ENCODE assay signal across 9 cellular contexts in the genomic region with DNA sequence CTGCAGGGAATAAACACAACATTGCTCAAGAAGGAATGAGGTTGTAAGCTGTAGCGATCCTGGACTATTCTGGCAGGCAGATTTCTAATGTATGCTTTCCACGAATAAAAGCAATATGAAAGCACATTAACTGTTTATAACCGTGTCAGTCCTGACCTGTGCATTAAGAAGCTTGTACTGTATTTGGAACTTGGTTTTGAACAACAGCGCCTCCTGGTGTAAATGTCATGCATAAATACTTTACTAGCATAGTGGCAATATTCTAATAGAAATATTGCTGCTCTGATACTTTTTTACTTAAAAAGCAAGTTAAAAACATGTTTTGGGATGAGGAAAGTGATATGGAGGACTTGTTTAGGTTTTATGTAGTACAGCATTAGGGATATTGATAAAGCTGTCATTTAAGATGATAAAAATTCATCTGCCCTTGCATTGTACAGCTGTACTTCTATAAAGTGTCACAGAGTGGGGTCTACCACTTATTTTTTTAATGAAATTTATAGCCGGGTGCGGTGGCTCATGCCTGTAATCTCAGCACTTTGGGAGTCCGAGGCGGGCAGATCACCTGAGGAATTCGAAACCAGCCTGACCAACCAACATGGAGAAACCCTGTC.
DNase-seq lines count a peak whose midpoint lies in the region; ATAC-seq and TF ChIP-seq lines count a peak whose summit lies in the region.
"Had no signal": no experiment of that assay in that cellular context is flagged by ENCODE, and none has a peak within 500 bp of the region (broad histone marks: within the 10 kb centered on the region; RNA-seq: fewer than 3 reads in every experiment).

No MANE protein-coding gene starts in this region.

- peak in 7 of 10 experiments; percentile 3 to 26 (median 16) for DNase-seq in CD4-positive, alpha-beta T cell
- DNase-seq in GM19238 (ENCODE audit: insufficient read length, low spot score): peak; percentile 15
- peak; percentile 57 for DNase-seq in NCI-H2227 (lab: John Stamatoyannopoulos, UW; ENCODE audit: unreplicated experiment)
- DNase-seq in activated CD4-positive, alpha-beta T cell treated with anti-CD3 and anti-CD28 coated beads for 48 hours: peak; percentile 40
- DNase-seq in fibroblast of peridontal ligament (ENCODE audit: extremely low read depth): peak; percentile 89

- H3K4me1 ChIP-seq in neutrophil (ENCODE audit: control insufficient read depth in 1 of 2, insufficient read depth in 1 of 2, low read depth in 1 of 2, low read length in 1 of 2): no peaks in the 10 kb centered on the region

- TF ChIP-seq CTCF in CD4-positive, alpha-beta T cell (IDR thresholded peaks at IDR 0.05): peak; percentile 88
- peak; percentile 57 for TF ChIP-seq CTCF in neutrophil (IDR thresholded peaks at IDR 0.05)

- H3K27me3 ChIP-seq in CD4-positive, alpha-beta T cell (ENCODE audit: control insufficient read depth, insufficient read depth, low read length): no peaks in the 10 kb centered on the region
- H3K27me3 ChIP-seq in neutrophil: no peaks in the 10 kb centered on the region

- CTCF ChIA-PET in CD4-positive, alpha-beta T cell (lab: Charles Lee): interaction anchor here (0.6 to 2.0 kb wide), 14 partner anchors 8 to 230 kb away, joined by 3 to 23 read pairs (median 4); a partner anchor contains a TSS

- no peaks in the 10 kb centered on the region for H3K36me3 Mint-ChIP-seq in CD4-positive, alpha-beta T cell (ENCODE audit: low read depth)

- peaks cover 2% of the 10 kb centered on the region for H3K36me3 ChIP-seq in neutrophil

- no peaks in the 10 kb centered on the region for H3K9me3 ChIP-seq in CD4-positive, alpha-beta T cell (ENCODE audit: control insufficient read depth, low read length)
- no peaks in the 10 kb centered on the region for H3K9me3 ChIP-seq in neutrophil

- intact Hi-C loops in CD4-positive, alpha-beta T cell (cut with DNase I, micrococcal nuclease): loop anchor here (1.0 to 2.0 kb wide), 3 partner anchors 81 to 139 kb away; a partner anchor contains a TSS

- no peak overlapping the region for H3K4me3 ChIP-seq in neutrophil (ENCODE audit: low read depth in 1 of 2, low read length in 1 of 2)

- no peak overlapping the region for H3K4me3 Mint-ChIP-seq in CD4-positive, alpha-beta T cell
- H3K4me3 Mint-ChIP-seq: T-helper 1 cell treated with Interleukin-12 subunit alpha and Interleukin-12 subunit beta and Interleukin-4 antibody, amounts not matched to agents 30 μg/mL and 1 μg/mL, for 36 hours had no signal

- peaks cover 5% of the 10 kb centered on the region for H3K4me1 Mint-ChIP-seq in CD4-positive, alpha-beta T cell (ENCODE audit: low read depth)

- H3K27ac Mint-ChIP-seq in CD4-positive, alpha-beta T cell: no peak overlapping the region
- H3K27ac Mint-ChIP-seq: T-helper 1 cell treated with Interleukin-12 subunit alpha and Interleukin-12 subunit beta and Interleukin-4 antibody, amounts not matched to agents 30 μg/mL and 1 μg/mL, for 36 hours had no signal

- POLR2A ChIA-PET in CD4-positive, alpha-beta T cell (lab: Charles Lee): interaction anchor here (1.1 to 1.8 kb wide), 3 partner anchors 22 to 138 kb away, joined by 3 to 10 read pairs (median 5); a partner anchor contains a TSS

- ATAC-seq in CD4-positive, alpha-beta T cell (ENCODE audit: poor library complexity): peak; percentile 79
- ATAC-seq in GM21737 (IDR thresholded peaks at IDR 0.05; ENCODE audit: unreplicated experiment) (no peak), GM19395 (IDR thresholded peaks at IDR 0.05; ENCODE audit: unreplicated experiment) (no peak)

- H3K9me3 Mint-ChIP-seq in CD4-positive, alpha-beta T cell: no peaks in the 10 kb centered on the region
- H3K9me3 Mint-ChIP-seq: T-helper 1 cell treated with Interleukin-12 subunit alpha and Interleukin-12 subunit beta and Interleukin-4 antibody, amounts not matched to agents 30 μg/mL and 1 μg/mL, for 36 hours had no signal

- no peak overlapping the region for H3K27ac ChIP-seq in CD4-positive, alpha-beta T cell (ENCODE audit: low read depth, low read length)
- no peak overlapping the region for H3K27ac ChIP-seq in neutrophil

- no peaks in the 10 kb centered on the region for H3K27me3 Mint-ChIP-seq in CD4-positive, alpha-beta T cell

Comparison
In these comparisons a context has a peak if more than half of its experiments do, and no peak if none do; other contexts are left out.
1. DNase-seq: peak in every context shown above with its lines; median percentile 89 in fibroblast of peridontal ligament; 57 in NCI-H2227; 40 in activated CD4-positive, alpha-beta T cell treated with anti-CD3 and anti-CD28 coated beads for 48 hours; 16 in CD4-positive, alpha-beta T cell; 15 in GM19238.